ENCODE assay signal across 19 cellular contexts in the genomic region with DNA sequence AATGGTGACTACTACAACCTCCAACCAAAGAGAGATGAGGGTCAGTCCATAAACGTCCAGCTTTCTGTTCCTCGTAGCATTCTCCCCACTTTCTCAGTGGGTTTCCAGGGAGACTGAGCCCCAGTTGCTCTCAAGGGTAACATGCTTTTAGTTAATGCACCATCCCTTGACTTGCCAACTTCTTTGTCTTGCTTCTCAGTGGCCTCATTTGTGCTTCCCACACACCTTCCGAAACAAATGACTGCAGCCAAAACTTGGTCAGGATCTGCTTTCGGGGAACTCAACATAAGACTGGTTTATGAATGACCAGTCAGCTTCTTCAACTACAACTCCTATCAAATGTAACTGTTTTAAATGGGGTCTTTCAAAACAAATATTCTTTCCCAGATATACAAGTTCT.
"Had no signal": no experiment of that assay in that cellular context is flagged by ENCODE, and none has a peak within 500 bp of the region (broad histone marks: within the 10 kb centered on the region; RNA-seq: fewer than 3 reads in every experiment).

No MANE protein-coding gene starts in this region.

- DNase-seq: activated CD4-positive, alpha-beta T cell treated with anti-CD3 and anti-CD28 coated beads, Interleukin-2, amount 50 U/mL, for 4 hours; activated gamma-delta T cell; activated T-cell treated with anti-CD3 and anti-CD28 coated beads, Interleukin-2, amount 50 U/mL, for 72 hours; adrenal gland; effector memory CD4-positive, alpha-beta T cell; foreskin melanocyte; head of caudate nucleus; kidney; naive B cell; stimulated activated CD4-positive, alpha-beta T cell treated with anti-CD3 and anti-CD28 coated beads, Interleukin-1b, Interleukin-23, amount 100 ng/mL, for 48 hours; stimulated activated CD8-positive, alpha-beta memory T cell treated with anti-CD3 and anti-CD28 coated beads, Interleukin-4, amount 100 ng/mL, for 48 hours; stimulated activated naive CD4-positive, alpha-beta T cell; SW 1271; T-helper 2 cell had no signal

- H3K27ac ChIP-seq: adrenal gland, neural progenitor cell had no signal

- H3K27me3 ChIP-seq: adrenal gland, neural progenitor cell had no signal

- H3K27ac Mint-ChIP-seq: activated naive CD4-positive, alpha-beta T cell treated with anti-CD3 and anti-CD28 coated beads, Interleukin-2, amount 50 U/mL, for 72 hours; activated T-cell treated with anti-CD3 and anti-CD28 coated beads, Interleukin-2, amount 50 U/mL, for 72 hours; dendritic cell treated with granulocyte-macrophage colony-stimulating factor and Interleukin-4, amounts not matched to agents 40 ng/mL and 50 ng/mL, for 4 days; naive B cell had no signal

- H3K4me1 Mint-ChIP-seq: naive B cell had no signal

- H3K36me3 ChIP-seq: adrenal gland, neural progenitor cell had no signal

- H3K9me3 ChIP-seq: adrenal gland had no signal

- H3K4me1 ChIP-seq: neural progenitor cell had no signal

- H2AFZ ChIP-seq: neural progenitor cell had no signal

- H3K4me3 ChIP-seq: adrenal gland, neural progenitor cell had no signal

- ATAC-seq: activated naive CD4-positive, alpha-beta T cell treated with anti-CD3 and anti-CD28 coated beads, Interleukin-2, amount 50 U/mL, for 72 hours; activated T-cell treated with anti-CD3 and anti-CD28 coated beads, Interleukin-2, amount 50 U/mL, for 72 hours; left lobe of liver had no signal

- H3K9me3 Mint-ChIP-seq: activated naive CD4-positive, alpha-beta T cell treated with anti-CD3 and anti-CD28 coated beads, Interleukin-2, amount 50 U/mL, for 72 hours; activated T-cell treated with anti-CD3 and anti-CD28 coated beads, Interleukin-2, amount 50 U/mL, for 72 hours; dendritic cell treated with granulocyte-macrophage colony-stimulating factor and Interleukin-4, amounts not matched to agents 40 ng/mL and 50 ng/mL, for 4 days; neural progenitor cell had no signal

- H3K4me3 Mint-ChIP-seq: activated T-cell treated with anti-CD3 and anti-CD28 coated beads, Interleukin-2, amount 50 U/mL, for 72 hours; dendritic cell treated with granulocyte-macrophage colony-stimulating factor and Interleukin-4, amounts not matched to agents 40 ng/mL and 50 ng/mL, for 4 days; naive B cell; neural progenitor cell; type B pancreatic cell had no signal

- H3K36me3 Mint-ChIP-seq: activated naive CD4-positive, alpha-beta T cell treated with anti-CD3 and anti-CD28 coated beads, Interleukin-2, amount 50 U/mL, for 72 hours; naive B cell; neural progenitor cell had no signal
